19 cellular contexts compared by ENCODE assay signal in the genomic region with DNA sequence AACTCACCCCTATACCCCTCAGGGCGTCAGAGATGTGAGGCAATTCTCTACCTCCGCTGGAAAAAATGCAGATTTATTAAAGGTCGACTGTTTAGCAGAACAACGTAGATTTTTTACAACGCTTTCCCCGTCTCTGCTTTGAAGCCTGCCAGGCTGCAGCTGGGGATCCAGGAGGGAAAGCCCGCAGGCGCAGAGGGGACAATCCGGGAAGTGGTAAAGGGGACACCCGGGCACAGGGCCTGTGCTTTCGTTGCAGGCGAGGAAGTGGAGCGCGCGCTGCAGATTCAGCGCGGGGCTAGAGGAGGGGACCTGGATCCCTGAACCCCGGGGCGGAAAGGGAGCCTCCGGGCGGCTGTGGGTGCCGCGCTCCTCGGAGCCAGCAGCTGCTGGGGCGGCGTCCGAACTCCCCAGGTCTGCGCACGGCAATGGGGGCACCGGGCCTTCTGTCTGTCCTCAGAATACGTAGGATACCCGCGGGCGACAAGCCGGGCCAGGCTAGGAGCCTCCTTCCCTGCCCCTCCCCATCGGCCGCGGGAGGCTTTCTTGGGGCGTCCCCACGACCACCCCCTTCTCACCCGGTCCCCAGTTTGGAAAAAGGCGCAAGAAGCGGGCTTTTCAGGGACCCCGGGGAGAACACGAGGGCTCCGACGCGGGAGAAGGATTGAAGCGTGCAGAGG. TPM values are rescaled to one million over a fixed set of nuclear protein-coding genes. Genes with fewer than 3 reads are reported as not detected.
DNase-seq lines count a peak whose midpoint lies in the region; ATAC-seq, FAIRE-seq and TF ChIP-seq lines count a peak whose summit lies in the region.
"Had no signal": no experiment of that assay in that cellular context is flagged by ENCODE, and none has a peak within 500 bp of the region (broad histone marks: within the 10 kb centered on the region; RNA-seq: fewer than 3 reads in every experiment).

No MANE protein-coding gene starts in this region.

- H3K4me1 ChIP-seq in H9 (ENCODE audit: insufficient read depth, low read length): 0 out of 2 replicates have a peak, but pooled peaks cover 2% of the 10 kb centered on the region
- H3K4me1 ChIP-seq in endothelial cell of umbilical vein (ENCODE audit: control insufficient read depth, extremely low read depth, insufficient read depth, low read length): peaks cover 10% of the 10 kb centered on the region
- H3K4me1 ChIP-seq in osteoblast (ENCODE audit: insufficient read depth, low read length): no peaks in the 10 kb centered on the region

- no peak overlapping the region for H4K91ac ChIP-seq in H9 (ENCODE audit: insufficient read length, low read depth, low read length)

- no peaks in the 10 kb centered on the region for H3K79me2 ChIP-seq in H9 (ENCODE audit: insufficient read depth, low read length)
- H3K79me2 ChIP-seq in endothelial cell of umbilical vein (ENCODE audit: control insufficient read depth, insufficient read depth, low read length): no peaks in the 10 kb centered on the region
- peaks cover 13% of the 10 kb centered on the region for H3K79me2 ChIP-seq in osteoblast (ENCODE audit: insufficient read depth, low read length)

- no peak overlapping the region for H3T11ph ChIP-seq in H9 (ENCODE audit: low read length)

- H3K9me3 Mint-ChIP-seq in H9: peaks cover 4 to 14% of the 10 kb centered on the region in 2 experiments; a peak in 3 of 5 replicates
- H3K9me3 Mint-ChIP-seq: CD8-positive, alpha-beta T cell; nephron progenitor cell had no signal

- H3K4me2 ChIP-seq in H9 (ENCODE audit: insufficient read depth, insufficient read length, low read length) (peak overlapping the region; percentile 23), endothelial cell of umbilical vein (ENCODE audit: insufficient read depth, low read length) (no peak overlapping the region), osteoblast (ENCODE audit: insufficient read depth, low read length) (no peak overlapping the region)

- no peak overlapping the region for H2BK12ac ChIP-seq in H9 (ENCODE audit: insufficient read length, low read depth, low read length)

- TF ChIP-seq CTCF in H9 (conservative IDR thresholded peaks at IDR 0.05) (no peak), endothelial cell of umbilical vein (IDR thresholded peaks at IDR 0.05; ENCODE audit: extremely low read depth in 1 of 2, insufficient read depth in 1 of 2, low read depth in 1 of 2, low read length in 2 of 2) (no peak), osteoblast (IDR thresholded peaks at IDR 0.05; ENCODE audit: extremely low read depth, low read depth, low read length) (no peak)

- H3K18ac ChIP-seq in H9 (ENCODE audit: insufficient read length, low read depth, low read length): no peak overlapping the region

- CTCF ChIA-PET in endothelial cell of umbilical vein (lab: Charles Lee): interaction anchor here (2.1 kb wide), 1 partner anchor 213 kb away, joined by 6 read pairs; no protein-coding TSS in a partner anchor

- peaks cover 0 to 6% (median 1%) of the 10 kb centered on the region in 3 experiments; a peak in 4 of 7 replicates for H3K36me3 Mint-ChIP-seq in H9 (ENCODE audit: insufficient read depth in 1 of 3, low read depth in 3 of 3)
- H3K36me3 Mint-ChIP-seq: CD8-positive, alpha-beta T cell had no signal

- H3K4me3 ChIP-seq in endothelial cell of umbilical vein (replicated peaks in 1 of 3; ENCODE audit: insufficient read depth in 1 of 3, low read depth in 1 of 3, low read length in 3 of 3) (no peak overlapping the region), osteoblast (ENCODE audit: insufficient read depth, low read length) (no peak overlapping the region)
- H3K4me3 ChIP-seq: skin epidermis, testis had no signal

- H4K8ac ChIP-seq in H9 (replicated peaks; ENCODE audit: insufficient read length, low read depth, low read length): no peak overlapping the region

- no CpG with 5 or more reads among the region's 49 CpGs for WGBS in H9 (ENCODE audit: extremely low coverage, insufficient read length, low lambda C conversion rate)

- H3K9me3 ChIP-seq in H9 (ENCODE audit: control insufficient read depth, low read depth, low read length): no peaks in the 10 kb centered on the region
- H3K9me3 ChIP-seq in endothelial cell of umbilical vein (replicated peaks; ENCODE audit: control insufficient read depth, insufficient read depth, low read length): no peaks in the 10 kb centered on the region
- H3K9me3 ChIP-seq in osteoblast (ENCODE audit: low read depth, low read length): no peaks in the 10 kb centered on the region
- H3K9me3 ChIP-seq: ascending aorta, testis had no signal

- no peak overlapping the region for H3K27ac Mint-ChIP-seq in H9
- H3K27ac Mint-ChIP-seq: CD8-positive, alpha-beta T cell; IgD-negative memory B cell; nephron progenitor cell had no signal

- H3K14ac ChIP-seq in H9 (ENCODE audit: insufficient read depth, low read length): no peak overlapping the region

- ATAC-seq in HG03432 (IDR thresholded peaks at IDR 0.05; ENCODE audit: unreplicated experiment): no peak
- ATAC-seq: CD8-positive, alpha-beta T cell; left cardiac atrium had no signal

- peak; percentile 53 for DNase-seq in D341Med (ENCODE audit: low spot score)
- no peak for DNase-seq in H9
- no peak for DNase-seq in endothelial cell of umbilical vein (ENCODE audit: low read depth, low spot score)
- peak; percentile 81 for DNase-seq in osteoblast (ENCODE audit: insufficient read length, low spot score, missing footprints)
- no peak for DNase-seq in COR-L47 (lab: John Stamatoyannopoulos, UW)
- no peak for DNase-seq in activated CD4-positive, CD25-positive, alpha-beta regulatory T cell treated with anti-CD3 and anti-CD28 coated beads, Interleukin-2, amount 50 U/mL, for 72 hours
- no peak for DNase-seq in NCI-H187 (lab: John Stamatoyannopoulos, UW)
- DNase-seq: effector CD4-positive, alpha-beta T cell; left cardiac atrium; NCI-H1105; NCI-H524; nephron progenitor cell; testis had no signal

- no peak for TF ChIP-seq POLR2A in endothelial cell of umbilical vein (IDR thresholded peaks at IDR 0.05; ENCODE audit: low read depth, low read length)

- no peak overlapping the region for H3K27ac ChIP-seq in H9 (ENCODE audit: insufficient read length, low read depth, low read length)
- no peak overlapping the region for H3K27ac ChIP-seq in endothelial cell of umbilical vein (ENCODE audit: insufficient read depth, low read depth, low read length)
- H3K27ac ChIP-seq in osteoblast (ENCODE audit: low read depth, low read length): no peak overlapping the region
- H3K27ac ChIP-seq: ascending aorta, skin epidermis, testis had no signal

- peaks cover 100% of the 10 kb centered on the region for H3K27me3 Mint-ChIP-seq in H9 (ENCODE audit: low read depth)

- H2BK15ac ChIP-seq in H9 (ENCODE audit: low read depth, low read length): no peak overlapping the region

- H3K9me1 ChIP-seq in endothelial cell of umbilical vein (replicated peaks; ENCODE audit: control insufficient read depth, extremely low read depth, insufficient read depth, low read length): no peaks in the 10 kb centered on the region

- H2BK120ac ChIP-seq in H9 (ENCODE audit: low read depth, low read length, poor library complexity, severe bottlenecking): no peak overlapping the region

- H2BK5ac ChIP-seq in H9 (ENCODE audit: insufficient read length, low read length): no peak overlapping the region

- H3K4me3 Mint-ChIP-seq in H9: peak overlapping the region in 1 of 2 experiments; percentile 72; a peak in 3 of 5 replicates
- H3K4me3 Mint-ChIP-seq: CD8-positive, alpha-beta T cell had no signal

- intact Hi-C loops in endothelial cell of umbilical vein (cut with micrococcal nuclease): no loop called here

- no peak overlapping the region for H3K56ac ChIP-seq in H9 (ENCODE audit: insufficient read length, low read depth, low read length)

- no peak overlapping the region for H2BK20ac ChIP-seq in H9 (ENCODE audit: low read depth, low read length, poor library complexity, severe bottlenecking)

- dilution Hi-C loops in endothelial cell of umbilical vein (cut with MboI; ENCODE audit: extremely low pct_ligation_motif_present, low sequenced_read_pairs): no loop called here

- no peak overlapping the region for H4K5ac ChIP-seq in H9 (ENCODE audit: insufficient read length, low read depth, low read length)

- POLR2A ChIA-PET in endothelial cell of umbilical vein (lab: Charles Lee): no interaction called here

- H4K20me1 ChIP-seq in H9 (ENCODE audit: control insufficient read depth, insufficient read depth, insufficient read length): peaks cover 2% of the 10 kb centered on the region
- no peaks in the 10 kb centered on the region for H4K20me1 ChIP-seq in endothelial cell of umbilical vein (replicated peaks; ENCODE audit: control insufficient read depth, extremely low read depth, insufficient read depth, low read length)
- H4K20me1 ChIP-seq in osteoblast (ENCODE audit: insufficient read depth, low read length): peaks cover 19% of the 10 kb centered on the region

- H3K79me1 ChIP-seq in H9 (ENCODE audit: insufficient read depth, low read depth, low read length, poor library complexity, severe bottlenecking): no peaks in the 10 kb centered on the region

- H3K27me3 ChIP-seq in H9 (ENCODE audit: insufficient read depth, low read length) (peaks cover 100% of the 10 kb centered on the region), endothelial cell of umbilical vein (ENCODE audit: control insufficient read depth in 2 of 2, insufficient read depth in 2 of 2, low read length in 2 of 2) (peaks cover 95 to 100% of the 10 kb centered on the region in 2 experiments), osteoblast (ENCODE audit: insufficient read depth, low read length) (peaks cover 27% of the 10 kb centered on the region)
- H3K27me3 ChIP-seq: testis had no signal

- H2AK5ac ChIP-seq in H9 (ENCODE audit: insufficient read length, low read length): no peak overlapping the region

- BruUV-seq in endothelial cell of umbilical vein (replicated peaks; lab: Mats Ljungman, UMichigan): no TSS peak

- peaks cover 4% of the 10 kb centered on the region for H3K23me2 ChIP-seq in H9 (ENCODE audit: insufficient read length, low read depth, low read length, poor library complexity, severe bottlenecking)

- H3K4me1 Mint-ChIP-seq in H9: peaks cover 38 to 60% of the 10 kb centered on the region in 2 experiments

- no peak overlapping the region for H3K23ac ChIP-seq in H9 (ENCODE audit: insufficient read length, low read depth, low read length)

- no peak for FAIRE-seq in endothelial cell of umbilical vein (lab: Jason Lieb, UNC)
- FAIRE-seq: frontal cortex had no signal

- H2AFZ ChIP-seq in H9 (ENCODE audit: low read length): no peak overlapping the region
- no peak overlapping the region for H2AFZ ChIP-seq in endothelial cell of umbilical vein (ENCODE audit: low read depth, low read length)
- H2AFZ ChIP-seq in osteoblast (ENCODE audit: low read length): no peak overlapping the region

- H3K4ac ChIP-seq in H9 (ENCODE audit: low read depth, low read length): no peak overlapping the region

- no peak overlapping the region for H3K9ac ChIP-seq in H9 (ENCODE audit: extremely low read depth, insufficient read length, low read length)
- H3K9ac ChIP-seq in endothelial cell of umbilical vein (replicated peaks; ENCODE audit: extremely low read depth, insufficient read depth, low read length): no peak overlapping the region

- H3K36me3 ChIP-seq in endothelial cell of umbilical vein (ENCODE audit: control insufficient read depth in 2 of 2, extremely low read depth in 1 of 2, insufficient read depth in 2 of 2, low read length in 2 of 2) (no peaks in the 10 kb centered on the region), osteoblast (ENCODE audit: insufficient read depth, low read length) (no peaks in the 10 kb centered on the region)
- H3K36me3 ChIP-seq: ascending aorta had no signal

RNA-seq across cellular contexts. Expression of gene SIM2, which starts 5.5 kb away (rescaled TPM):
- total RNA-seq in H9 (2021): not detected in 2 replicates
- not detected in 2 replicates for total RNA-seq in endothelial cell of umbilical vein
- polyA plus RNA-seq in endothelial cell of umbilical vein: not detected in 2 replicates
- not detected in 2 replicates for polyA plus RNA-seq in endothelial cell of umbilical vein (2011; cell fraction: cytosol; rRNA removed)
- polyA plus RNA-seq in endothelial cell of umbilical vein (2011; cell fraction: nucleus; rRNA removed): not detected in 2 replicates
- 0.04 and 0.14 TPM in 2 replicates for polyA plus RNA-seq in endothelial cell of umbilical vein (2012)
- polyA minus RNA-seq in endothelial cell of umbilical vein: not detected in 2 replicates
- 5.3 TPM for polyA minus RNA-seq in endothelial cell of umbilical vein (2011; cell fraction: cytosol; rRNA and poly(A)+ RNA removed)
- polyA minus RNA-seq in endothelial cell of umbilical vein (2011; cell fraction: nucleus; rRNA and poly(A)+ RNA removed): not detected in 2 replicates
- 2.7 and 3.6 TPM in 2 replicates for total RNA-seq in osteoblast
- total RNA-seq: ascending aorta; CD8-positive, alpha-beta T cell; frontal cortex; left cardiac atrium had no signal
- polyA plus RNA-seq: IgD-negative memory B cell had no signal

Comparison
In these comparisons a context has a peak if more than half of its experiments do, and no peak if none do; other contexts are left out.
1. DNase-seq: peak in D341Med (single experiment) and osteoblast (single experiment); none in H9 (single experiment), endothelial cell of umbilical vein (single experiment), COR-L47 (single experiment), activated CD4-positive, CD25-positive, alpha-beta regulatory T cell treated with anti-CD3 and anti-CD28 coated beads, Interleukin-2, amount 50 U/mL, for 72 hours (single experiment) and NCI-H187 (0 of 2).